ENCODE assay signal across 8 cellular contexts in genomic region chr15:72222433-72222832, GRCh38. TPM values are rescaled to one million over a fixed set of nuclear protein-coding genes. Genes with fewer than 3 reads are reported as not detected.
DNase-seq lines count a peak whose midpoint lies in the region; ATAC-seq and TF ChIP-seq lines count a peak whose summit lies in the region.

No MANE protein-coding gene starts in this region.

- peaks cover 70% of the 10 kb centered on the region for H3K4me1 Mint-ChIP-seq in T-helper 1 cell treated with Interleukin-12 subunit alpha and Interleukin-12 subunit beta and Interleukin-4 antibody, amounts not matched to agents 30 μg/mL and 1 μg/mL, for 36 hours (ENCODE audit: low read depth)
- peaks cover 74% of the 10 kb centered on the region for H3K4me1 Mint-ChIP-seq in activated CD4-positive, alpha-beta memory T cell treated with anti-CD3 and anti-CD28 coated beads, Interleukin-2, amount 10 ng/mL, durations not matched to agents 7 days and 5 days

- peak overlapping the region; percentile 62 for H3K27ac Mint-ChIP-seq in T-helper 1 cell treated with Interleukin-12 subunit alpha and Interleukin-12 subunit beta and Interleukin-4 antibody, amounts not matched to agents 30 μg/mL and 1 μg/mL, for 36 hours
- peak overlapping the region; percentile 47 for H3K27ac Mint-ChIP-seq in activated CD4-positive, alpha-beta memory T cell treated with anti-CD3 and anti-CD28 coated beads, Interleukin-2, amount 10 ng/mL, durations not matched to agents 7 days and 5 days

- no peak for TF ChIP-seq POLR2A in uterus (IDR thresholded peaks at IDR 0.05)

- no peaks in the 10 kb centered on the region for H3K9me3 Mint-ChIP-seq in T-helper 1 cell treated with Interleukin-12 subunit alpha and Interleukin-12 subunit beta and Interleukin-4 antibody, amounts not matched to agents 30 μg/mL and 1 μg/mL, for 36 hours
- no peaks in the 10 kb centered on the region for H3K9me3 Mint-ChIP-seq in activated CD4-positive, alpha-beta memory T cell treated with anti-CD3 and anti-CD28 coated beads, Interleukin-2, amount 10 ng/mL, durations not matched to agents 7 days and 5 days

- intact Hi-C loops in cardiac septum (cut with DNase I) (no loop called here), uterus (cut with DNase I; ENCODE audit: low total_unique reads) (no loop called here)

- no peak for ATAC-seq in HG03469 (IDR thresholded peaks at IDR 0.05; ENCODE audit: unreplicated experiment)

- POLR2A ChIA-PET in activated CD4-positive, alpha-beta memory T cell treated with anti-CD3 and anti-CD28 coated beads, Interleukin-2, amount 10 ng/mL, durations not matched to agents 7 days and 5 days (lab: Charles Lee): interaction anchor here (0.8 to 1.0 kb wide), 2 partner anchors 21 kb away, joined by 3 to 4 read pairs; no protein-coding TSS in a partner anchor

- H3K9ac ChIP-seq in stomach smooth muscle (ENCODE audit: low read length in 2 of 2): no peak overlapping the region

- H3K4me1 ChIP-seq in stomach smooth muscle (ENCODE audit: control insufficient read depth, insufficient read depth, low read length) (peaks cover 20% of the 10 kb centered on the region), uterus (peaks cover 0 to 6% of the 10 kb centered on the region in 2 donors)

- DNase-seq in T-helper 1 cell: no peak
- DNase-seq in activated CD4-positive, alpha-beta memory T cell treated with anti-CD3 and anti-CD28 coated beads, Interleukin-2, amount 10 ng/mL, durations not matched to agents 7 days and 5 days: no peak
- DNase-seq in cardiac septum (ENCODE audit: low spot score): peak; percentile 89
- no peak for DNase-seq in uterus
- DNase-seq in NCI-H1417 treated with DMSO at 0.1 percent for 48 hours (lab: John Stamatoyannopoulos, UW): no peak

- no peaks in the 10 kb centered on the region for H3K9me3 ChIP-seq in stomach smooth muscle (ENCODE audit: control insufficient read depth in 2 of 2, low read length in 2 of 2)
- H3K9me3 ChIP-seq in uterus: no peaks in the 10 kb centered on the region

- no peaks in the 10 kb centered on the region for H3K27me3 Mint-ChIP-seq in T-helper 1 cell treated with Interleukin-12 subunit alpha and Interleukin-12 subunit beta and Interleukin-4 antibody, amounts not matched to agents 30 μg/mL and 1 μg/mL, for 36 hours (ENCODE audit: low read depth)
- H3K27me3 Mint-ChIP-seq in activated CD4-positive, alpha-beta memory T cell treated with anti-CD3 and anti-CD28 coated beads, Interleukin-2, amount 10 ng/mL, durations not matched to agents 7 days and 5 days: no peaks in the 10 kb centered on the region

- no peak overlapping the region for H3K4me3 Mint-ChIP-seq in T-helper 1 cell treated with Interleukin-12 subunit alpha and Interleukin-12 subunit beta and Interleukin-4 antibody, amounts not matched to agents 30 μg/mL and 1 μg/mL, for 36 hours
- no peak overlapping the region for H3K4me3 Mint-ChIP-seq in activated CD4-positive, alpha-beta memory T cell treated with anti-CD3 and anti-CD28 coated beads, Interleukin-2, amount 10 ng/mL, durations not matched to agents 7 days and 5 days

- H3K4me3 ChIP-seq in stomach smooth muscle (ENCODE audit: low read length in 2 of 2) (no peak overlapping the region), uterus (no peak overlapping the region)

- H3K27me3 ChIP-seq in stomach smooth muscle (ENCODE audit: control insufficient read depth in 1 of 2, insufficient read depth in 2 of 2, low read length in 2 of 2) (no peaks in the 10 kb centered on the region), uterus (no peaks in the 10 kb centered on the region)

- CTCF ChIA-PET in activated CD4-positive, alpha-beta memory T cell treated with anti-CD3 and anti-CD28 coated beads, Interleukin-2, amount 10 ng/mL, durations not matched to agents 7 days and 5 days (lab: Charles Lee): interaction anchor here (0.7 to 0.8 kb wide), 2 partner anchors 19 to 23 kb away, joined by 3 to 4 read pairs; no protein-coding TSS in a partner anchor

- peaks cover 67% of the 10 kb centered on the region for H3K36me3 Mint-ChIP-seq in T-helper 1 cell treated with Interleukin-12 subunit alpha and Interleukin-12 subunit beta and Interleukin-4 antibody, amounts not matched to agents 30 μg/mL and 1 μg/mL, for 36 hours (ENCODE audit: low read depth)
- peaks cover 88% of the 10 kb centered on the region for H3K36me3 Mint-ChIP-seq in activated CD4-positive, alpha-beta memory T cell treated with anti-CD3 and anti-CD28 coated beads, Interleukin-2, amount 10 ng/mL, durations not matched to agents 7 days and 5 days (ENCODE audit: low read depth)

- TF ChIP-seq CTCF in uterus (IDR thresholded peaks at IDR 0.05): no peak

- H3K27ac ChIP-seq in stomach smooth muscle (ENCODE audit: low read length) (peak overlapping the region; percentile 18), uterus (no peak overlapping the region)

- H3K36me3 ChIP-seq in stomach smooth muscle (ENCODE audit: control insufficient read depth in 2 of 2, insufficient read depth in 2 of 2, low read length in 2 of 2): peaks cover 15 to 18% of the 10 kb centered on the region in 2 donors
- no peaks in the 10 kb centered on the region for H3K36me3 ChIP-seq in uterus

RNA-seq across cellular contexts. Expression of gene PKM, which starts 8.6 kb away (rescaled TPM):
- 1,000 to 10,000 TPM; 1,064 to 1,081 TPM for total RNA-seq in activated CD4-positive, alpha-beta memory T cell treated with anti-CD3 and anti-CD28 coated beads, Interleukin-2, amount 10 ng/mL, durations not matched to agents 7 days and 5 days
- total RNA-seq in cardiac septum: 984 TPM
- total RNA-seq in uterus: 100 to 1,000 TPM; 101 to 443 (median 191) TPM

RNA-seq across cellular contexts. Expression of gene GRAMD2A, which starts 24.8 kb away (rescaled TPM):
- not detected for total RNA-seq in activated CD4-positive, alpha-beta memory T cell treated with anti-CD3 and anti-CD28 coated beads, Interleukin-2, amount 10 ng/mL, durations not matched to agents 7 days and 5 days
- total RNA-seq in cardiac septum (not detected), uterus (1 to 10 TPM in 1 of 4 donors, under 1 TPM in 1, not detected in 2; 0.67 to 4.1 TPM)

RNA-seq across cellular contexts. Expression of gene PARP6, which starts 49.9 kb away (rescaled TPM):
- 10 to 100 TPM; 58.8 to 65.0 TPM for total RNA-seq in activated CD4-positive, alpha-beta memory T cell treated with anti-CD3 and anti-CD28 coated beads, Interleukin-2, amount 10 ng/mL, durations not matched to agents 7 days and 5 days
- 34.6 TPM for total RNA-seq in cardiac septum
- total RNA-seq in uterus: 100 to 1,000 TPM in 1 of 4 donors, 10 to 100 TPM in 3; 32.1 to 111 (median 55.6) TPM
